8 cellular contexts compared by ENCODE assay signal in genomic region chr4:110005461-110006056, GRCh38.
DNase-seq lines count a peak whose midpoint lies in the region; ATAC-seq and TF ChIP-seq lines count a peak whose summit lies in the region.

No MANE protein-coding gene starts in this region.

- DNase-seq in DMS114 treated with DMSO at 0.1 percent for 48 hours (lab: John Stamatoyannopoulos, UW; ENCODE audit: unreplicated experiment), result peak; percentile 37
- DNase-seq in NCI-H748 treated with DMSO at 0.1 percent for 48 hours (lab: John Stamatoyannopoulos, UW), result peak; percentile 39
- peak; percentile 84 to 88 for DNase-seq in cardiac fibroblast (ENCODE audit: low read depth in 2 of 2)
- DNase-seq in T1000 (lab: John Stamatoyannopoulos, UW), result no peak

- TF ChIP-seq RAD21 in liver (IDR thresholded peaks at IDR 0.05), result peak; percentile 91 to 96

- peak overlapping the region in 1 of 2 donors; percentile 34 for H3K9ac ChIP-seq in liver (ENCODE audit: low read depth in 1 of 2, low read length in 2 of 2)

- ATAC-seq in GM18909 (IDR thresholded peaks at IDR 0.05; ENCODE audit: poor library complexity, unreplicated experiment) (peak; percentile 73), HG03378 (IDR thresholded peaks at IDR 0.05; ENCODE audit: unreplicated experiment) (peak; percentile 89), HG02840 (IDR thresholded peaks at IDR 0.05; ENCODE audit: low FRiP score, unreplicated experiment) (no peak)

- H3K9me3 ChIP-seq in liver (ENCODE audit: control insufficient read depth in 4 of 4, low read length in 3 of 4), result no peaks in the 10 kb centered on the region

- peaks cover 14 to 38% (median 33%) of the 10 kb centered on the region in 4 donors for H3K4me1 ChIP-seq in liver (ENCODE audit: control insufficient read depth in 4 of 4, insufficient read depth in 4 of 4, low read length in 3 of 4)

- 9% methylated on average over 1 of the region's 1 CpG for WGBS in liver

- H3K4me3 ChIP-seq in cardiac fibroblast (replicated peaks in 1 of 2; ENCODE audit: low read depth in 2 of 2, low read length in 2 of 2) (no peak overlapping the region), liver (ENCODE audit: low read depth in 1 of 3, low read length in 3 of 3) (no peak overlapping the region)

- no peaks in the 10 kb centered on the region for H3K36me3 ChIP-seq in liver (ENCODE audit: control insufficient read depth in 4 of 4, insufficient read depth in 3 of 4, low read depth in 1 of 4, low read length in 3 of 4)

- TF ChIP-seq CTCF in cardiac fibroblast (IDR thresholded peaks at IDR 0.05; ENCODE audit: low read depth, low read length) (peak; percentile 64), liver (IDR thresholded peaks at IDR 0.05; ENCODE audit: low read depth, low read length, missing input control) (peak; percentile 69)

- H3K27ac ChIP-seq in liver (ENCODE audit: low read depth in 1 of 2, low read length in 2 of 2), result no peak overlapping the region

- H3K27me3 ChIP-seq in liver (ENCODE audit: control insufficient read depth in 4 of 4, insufficient read depth in 4 of 4, low read length in 3 of 4), result no peaks in the 10 kb centered on the region

TF ChIP-seq in liver, 16 proteins besides CTCF, POLR2A, EP300 and RAD21:
- TF ChIP-seq FOXA1 (IDR thresholded peaks at IDR 0.05) (no peak), RXRA (IDR thresholded peaks at IDR 0.05) (peak in 1 of 2 donors; percentile 58), TAF1 (conservative IDR thresholded peaks at IDR 0.05) (no peak), YY1 (IDR thresholded peaks at IDR 0.05) (no peak), ATF3 (IDR thresholded peaks at IDR 0.05) (no peak), EGR1 (IDR thresholded peaks at IDR 0.05; ENCODE audit: low read depth in 2 of 2) (no peak), REST (IDR thresholded peaks at IDR 0.05) (no peak), GABPA (IDR thresholded peaks at IDR 0.05 in 1 of 2, conservative IDR thresholded peaks at IDR 0.05 in 1 of 2) (no peak), JUND (IDR thresholded peaks at IDR 0.05) (no peak), NR2F2 (IDR thresholded peaks at IDR 0.05) (no peak), HNF4G (IDR thresholded peaks at IDR 0.05) (no peak), HNF4A (conservative IDR thresholded peaks at IDR 0.05) (peak in 1 of 2 donors; percentile 65), MAX (IDR thresholded peaks at IDR 0.05) (no peak), SP1 (IDR thresholded peaks at IDR 0.05) (peak; percentile 13), FOXA2 (IDR thresholded peaks at IDR 0.05) (no peak)
